ENCODE assay signal across 2 cellular contexts in genomic region chr1:17177654-17178053, GRCh38.
TF ChIP-seq lines count a peak whose summit lies in the region.

No MANE protein-coding gene starts in this region.

TF ChIP-seq in SK-N-SH, 30 proteins besides CTCF, POLR2A, EP300 and RAD21:
- TF ChIP-seq NRF1 (IDR thresholded peaks at IDR 0.05; ENCODE audit: low read depth, low read length) (no peak), TCF12 (IDR thresholded peaks at IDR 0.05) (no peak), NFIC (IDR thresholded peaks at IDR 0.05; ENCODE audit: borderline replicate concordance) (no peak), POLR2AphosphoS5 (IDR thresholded peaks at IDR 0.05; ENCODE audit: low read depth, low read length) (no peak), RFX5 (IDR thresholded peaks at IDR 0.05; ENCODE audit: low read length) (no peak), TAF1 (IDR thresholded peaks at IDR 0.05; ENCODE audit: borderline replicate concordance, low read depth, low read length) (no peak), IRF3 (IDR thresholded peaks at IDR 0.05; ENCODE audit: low read depth, low read length) (no peak), FOXJ3 (CRISPR knock-in tag; IDR thresholded peaks at IDR 0.05) (no peak), JUND (IDR thresholded peaks at IDR 0.05) (no peak), GATA2 (CRISPR knock-in tag; IDR thresholded peaks at IDR 0.05) (no peak), MAX (IDR thresholded peaks at IDR 0.05; ENCODE audit: low read depth) (no peak), ELF1 (IDR thresholded peaks at IDR 0.05) (no peak), SMC3 (IDR thresholded peaks at IDR 0.05; ENCODE audit: low read depth, low read length) (no peak)

TF ChIP-seq in SK-N-SH treated with all-trans-retinoic acid at 6 μM for 48 hours, 23 proteins besides CTCF, POLR2A, EP300 and RAD21:
- TF ChIP-seq CSDC2 (CRISPR knock-in tag; IDR thresholded peaks at IDR 0.05) (no peak), ARNTL (CRISPR knock-in tag; IDR thresholded peaks at IDR 0.05; ENCODE audit: borderline replicate concordance, low read depth) (no peak), CREB5 (CRISPR knock-in tag; IDR thresholded peaks at IDR 0.05; ENCODE audit: low read depth) (no peak), RARB (CRISPR knock-in tag; IDR thresholded peaks at IDR 0.05) (no peak), ZFP30 (CRISPR knock-in tag; IDR thresholded peaks at IDR 0.05) (no peak), ZNF8 (CRISPR knock-in tag; IDR thresholded peaks at IDR 0.05) (no peak), ESRRG (CRISPR knock-in tag; IDR thresholded peaks at IDR 0.05) (no peak), PPARA (CRISPR knock-in tag; IDR thresholded peaks at IDR 0.05; ENCODE audit: borderline replicate concordance) (no peak), TSHZ2 (CRISPR knock-in tag; IDR thresholded peaks at IDR 0.05) (no peak), ZC3H10 (CRISPR knock-in tag; IDR thresholded peaks at IDR 0.05) (no peak), GLIS3 (CRISPR knock-in tag; IDR thresholded peaks at IDR 0.05) (no peak), SNAI2 (CRISPR knock-in tag; IDR thresholded peaks at IDR 0.05) (no peak), BACH2 (CRISPR knock-in tag; IDR thresholded peaks at IDR 0.05; ENCODE audit: borderline replicate concordance) (no peak)
TF ChIP-seq in SK-N-SH treated with all-trans-retinoic acid at 6 μM for 48 hours: peak in this region for 0.
